ENCODE assay signal across 34 cellular contexts in genomic region chr12:52818376-52818775, GRCh38. TPM values are rescaled to one million over a fixed set of nuclear protein-coding genes. Genes with fewer than 3 reads are reported as not detected.
DNase-seq lines count a peak whose midpoint lies in the region; ATAC-seq and TF ChIP-seq lines count a peak whose summit lies in the region.
"Had no signal": no experiment of that assay in that cellular context is flagged by ENCODE, and none has a peak within 500 bp of the region (broad histone marks: within the 10 kb centered on the region; RNA-seq: fewer than 3 reads in every experiment).

No MANE protein-coding gene starts in this region.

- H3K36me3 ChIP-seq in GM23338 (ENCODE audit: insufficient read depth) = no peaks in the 10 kb centered on the region
- no peaks in the 10 kb centered on the region for H3K36me3 ChIP-seq in parathyroid adenoma (ENCODE audit: control insufficient read depth, insufficient read depth, low read length)
- H3K36me3 ChIP-seq: BLaER1, pancreas, Peyer's patch, right atrium auricular region, thoracic aorta, vagina had no signal

- peaks cover 4% of the 10 kb centered on the region for H3K27me3 Mint-ChIP-seq in GM23338 (ENCODE audit: insufficient read depth, low read depth, poor library complexity)
- H3K27me3 Mint-ChIP-seq: activated CD4-positive, alpha-beta T cell treated with anti-CD3 and anti-CD28 coated beads for 36 hours; activated naive CD4-positive, alpha-beta T cell treated with anti-CD3 and anti-CD28 coated beads, Interleukin-2, amount 50 U/mL, for 24 hours had no signal

- H3K4me1 Mint-ChIP-seq in GM23338 = no peaks in the 10 kb centered on the region

- no peaks in the 10 kb centered on the region for H3K9me3 Mint-ChIP-seq in GM23338
- H3K9me3 Mint-ChIP-seq: activated naive CD4-positive, alpha-beta T cell treated with anti-CD3 and anti-CD28 coated beads, Interleukin-2, amount 50 U/mL, for 24 hours; brain; natural killer cell treated with Interleukin-12 subunit alpha and Interleukin-12 subunit beta and Interleukin-15 and Interleukin-18, amount 100 ng/mL, for 72 hours; stimulated activated naive CD8-positive, alpha-beta T cell treated with anti-CD3 and anti-CD28 coated beads, Interleukin-15, Interleukin-2, amounts not matched to agents 100 ng/mL and 50 ng/mL, for 24 hours had no signal

- DNase-seq in GM23338 (ENCODE audit: low spot score) = no peak
- DNase-seq in NCI-H69 (lab: John Stamatoyannopoulos, UW) = peak; percentile 84
- DNase-seq in NCI-H1048 (lab: John Stamatoyannopoulos, UW) = no peak
- no peak for DNase-seq in erythroblast (lab: John Stamatoyannopoulos, UW)
- DNase-seq: activated CD4-positive, alpha-beta T cell treated with anti-CD3 and anti-CD28 coated beads for 36 hours; activated CD8-positive, alpha-beta memory T cell treated with anti-CD3 and anti-CD28 coated beads for 24 hours; activated T-cell treated with anti-CD3 and anti-CD28 coated beads for 4 hours; amniotic stem cell; dermis blood vessel endothelial cell; H7; NCI-H2107; NCI-H510A; pancreas; Peyer's patch; SW 1271 had no signal

- no peaks in the 10 kb centered on the region for H3K4me1 ChIP-seq in GM23338 (ENCODE audit: insufficient read depth)
- peaks cover 11% of the 10 kb centered on the region for H3K4me1 ChIP-seq in parathyroid adenoma
- H3K4me1 ChIP-seq: BLaER1, pancreas, right atrium auricular region, vagina had no signal

- H4K20me1 ChIP-seq in GM23338 (replicated peaks; ENCODE audit: insufficient read depth) = no peaks in the 10 kb centered on the region
- H4K20me1 ChIP-seq: BLaER1 had no signal

- no peak overlapping the region for H3K9ac ChIP-seq in parathyroid adenoma
- H3K9ac ChIP-seq: BLaER1 had no signal

- H3K4me3 ChIP-seq in GM23338 (no peak overlapping the region), parathyroid adenoma (ENCODE audit: low read depth, low read length) (no peak overlapping the region)
- H3K4me3 ChIP-seq: BLaER1, GM12878, K562, lung, pancreas, Peyer's patch, right atrium auricular region, smooth muscle cell, thoracic aorta, vagina had no signal

- H2AFZ ChIP-seq in GM23338 (peak overlapping the region; percentile 28; the same call in 1 of the 2 replicates), parathyroid adenoma (peak overlapping the region; percentile 50)

- H3F3A ChIP-seq in GM23338 (replicated peaks; ENCODE audit: low read depth) = no peaks in the 10 kb centered on the region

- H3K36me3 Mint-ChIP-seq in GM23338 (ENCODE audit: low read depth) = no peaks in the 10 kb centered on the region
- H3K36me3 Mint-ChIP-seq: activated naive CD4-positive, alpha-beta T cell treated with anti-CD3 and anti-CD28 coated beads, Interleukin-2, amount 50 U/mL, for 24 hours; brain; natural killer cell treated with Interleukin-12 subunit alpha and Interleukin-12 subunit beta and Interleukin-15 and Interleukin-18, amount 100 ng/mL, for 72 hours had no signal

- H3K4me3 Mint-ChIP-seq in GM23338 = no peak overlapping the region
- H3K4me3 Mint-ChIP-seq: activated CD4-positive, alpha-beta T cell treated with anti-CD3 and anti-CD28 coated beads for 36 hours; activated naive CD4-positive, alpha-beta T cell treated with anti-CD3 and anti-CD28 coated beads, Interleukin-2, amount 50 U/mL, for 24 hours; natural killer cell treated with Interleukin-12 subunit alpha and Interleukin-12 subunit beta and Interleukin-15 and Interleukin-18, amount 100 ng/mL, for 72 hours; stimulated activated naive CD8-positive, alpha-beta T cell treated with anti-CD3 and anti-CD28 coated beads, Interleukin-15, Interleukin-2, amounts not matched to agents 100 ng/mL and 50 ng/mL, for 24 hours had no signal

- no peak overlapping the region; the same call in 1 of the 2 replicates for H3K27ac Mint-ChIP-seq in GM23338
- H3K27ac Mint-ChIP-seq: activated CD4-positive, alpha-beta T cell treated with anti-CD3 and anti-CD28 coated beads for 36 hours; activated naive CD4-positive, alpha-beta T cell treated with anti-CD3 and anti-CD28 coated beads, Interleukin-2, amount 50 U/mL, for 24 hours; natural killer cell treated with Interleukin-12 subunit alpha and Interleukin-12 subunit beta and Interleukin-15 and Interleukin-18, amount 100 ng/mL, for 72 hours; stimulated activated naive CD8-positive, alpha-beta T cell treated with anti-CD3 and anti-CD28 coated beads, Interleukin-15, Interleukin-2, amounts not matched to agents 100 ng/mL and 50 ng/mL, for 24 hours had no signal

- ATAC-seq in GM23338 (peak; percentile 31; the same call in 2 of the 3 replicates), esophagus mucosa (peak; percentile 44), GM21723 (IDR thresholded peaks at IDR 0.05; ENCODE audit: unreplicated experiment) (no peak)
- ATAC-seq: GM12878; K562; natural killer cell treated with Interleukin-12 subunit alpha and Interleukin-12 subunit beta and Interleukin-15 and Interleukin-18, amount 100 ng/mL, for 72 hours; pancreas had no signal

- no peaks in the 10 kb centered on the region for H3K79me2 ChIP-seq in GM23338 (replicated peaks; ENCODE audit: insufficient read depth)
- no peaks in the 10 kb centered on the region for H3K79me2 ChIP-seq in parathyroid adenoma

- H3K4me2 ChIP-seq in GM23338 (no peak overlapping the region), parathyroid adenoma (ENCODE audit: low read length) (no peak overlapping the region)
- H3K4me2 ChIP-seq: BLaER1, smooth muscle cell had no signal

- no peak for TF ChIP-seq POLR2A in erythroblast (IDR thresholded peaks at IDR 0.05; ENCODE audit: low read length)

- no peak overlapping the region for H3K27ac ChIP-seq in GM23338 (ENCODE audit: low read depth)
- no peak overlapping the region for H3K27ac ChIP-seq in parathyroid adenoma
- H3K27ac ChIP-seq: BLaER1, pancreas, Peyer's patch, right atrium auricular region, thoracic aorta, vagina had no signal

- H3K27me3 ChIP-seq in GM23338 (ENCODE audit: insufficient read depth) (no peaks in the 10 kb centered on the region), parathyroid adenoma (ENCODE audit: control insufficient read depth, insufficient read depth, low read length) (no peaks in the 10 kb centered on the region)
- H3K27me3 ChIP-seq: BLaER1, pancreas, Peyer's patch, right atrium auricular region, vagina had no signal

- TF ChIP-seq CTCF in GM23338 (conservative IDR thresholded peaks at IDR 0.05; ENCODE audit: low read depth in 2 of 2) (no peak), parathyroid adenoma (IDR thresholded peaks at IDR 0.05) (no peak)

- no peaks in the 10 kb centered on the region for H3K9me3 ChIP-seq in parathyroid adenoma (ENCODE audit: control insufficient read depth, low read length)
- H3K9me3 ChIP-seq: BLaER1, pancreas, Peyer's patch, right atrium auricular region, thoracic aorta, vagina had no signal

- H3K9me2 ChIP-seq in GM23338 (ENCODE audit: insufficient read depth) = no peaks in the 10 kb centered on the region

TF ChIP-seq in GM23338, 12 proteins besides CTCF, POLR2A, EP300 and RAD21 (continues in another document):
- TF ChIP-seq CREB1 (CRISPR knock-in tag; IDR thresholded peaks at IDR 0.05; ENCODE audit: low read depth) (no peak), EZH2phosphoT487 (IDR thresholded peaks at IDR 0.05; ENCODE audit: unreplicated experiment) (no peak), POLR2AphosphoS5 (IDR thresholded peaks at IDR 0.05; ENCODE audit: low read depth) (no peak), ETS1 (IDR thresholded peaks at IDR 0.05) (no peak), JUNB (IDR thresholded peaks at IDR 0.05; ENCODE audit: unreplicated experiment) (no peak)

RNA-seq across cellular contexts. Expression of gene KRT4, which starts 4.5 kb away (rescaled TPM):
- total RNA-seq in GM23338 (2014; rRNA removed; shearing (Covaris generic)) = not detected in 2 replicates
- polyA plus RNA-seq in GM23338 (2016; fragmentation: Nextera tagmentation; extraction: Ambion mirVana) = not detected in 2 replicates
- 1,080 TPM for total RNA-seq in esophagus mucosa
- total RNA-seq: activated CD4-positive, alpha-beta T cell treated with anti-CD3 and anti-CD28 coated beads for 36 hours; dermis blood vessel endothelial cell; frontal cortex; GM12878; H7; K562; M059J; mononuclear cell; natural killer cell treated with Interleukin-12 subunit alpha and Interleukin-12 subunit beta and Interleukin-15 and Interleukin-18, amount 100 ng/mL, for 72 hours; Peyer's patch; right atrium auricular region; smooth muscle cell; thoracic aorta had no signal
- polyA plus RNA-seq: GM12878, K562, smooth muscle cell had no signal

RNA-seq across cellular contexts. Expression of gene KRT79, which starts 15.7 kb away (rescaled TPM):
- total RNA-seq in GM23338 (2014; rRNA removed; shearing (Covaris generic)) = 0.21 TPM in 1 of 2 replicates, not detected in the other
- polyA plus RNA-seq in GM23338 (2016; fragmentation: Nextera tagmentation; extraction: Ambion mirVana) = not detected in 2 replicates
- 0.32 TPM for total RNA-seq in esophagus mucosa
- total RNA-seq: dermis blood vessel endothelial cell; frontal cortex; GM12878; H7; M059J; mononuclear cell; natural killer cell treated with Interleukin-12 subunit alpha and Interleukin-12 subunit beta and Interleukin-15 and Interleukin-18, amount 100 ng/mL, for 72 hours; Peyer's patch; right atrium auricular region; thoracic aorta had no signal
- polyA plus RNA-seq: pancreas had no signal

RNA-seq across cellular contexts. Expression of gene KRT3, which starts 22.5 kb away (rescaled TPM):
- not detected in 2 replicates for total RNA-seq in GM23338 (2014; rRNA removed; shearing (Covaris generic))
- not detected in 2 replicates for polyA plus RNA-seq in GM23338 (2016; fragmentation: Nextera tagmentation; extraction: Ambion mirVana)
- 1.0 TPM for total RNA-seq in esophagus mucosa
- total RNA-seq: activated CD4-positive, alpha-beta T cell treated with anti-CD3 and anti-CD28 coated beads for 36 hours; dermis blood vessel endothelial cell; frontal cortex; GM12878; H7; K562; lung; M059J; mononuclear cell; natural killer cell treated with Interleukin-12 subunit alpha and Interleukin-12 subunit beta and Interleukin-15 and Interleukin-18, amount 100 ng/mL, for 72 hours; pancreas; Peyer's patch; right atrium auricular region; smooth muscle cell; thoracic aorta; vagina had no signal
- polyA plus RNA-seq: AG04450, GM12878, K562, lung, pancreas, smooth muscle cell had no signal

RNA-seq across cellular contexts. Expression of gene KRT78, which starts 30.4 kb away (rescaled TPM):
- not detected in 2 replicates for total RNA-seq in GM23338 (2014; rRNA removed; shearing (Covaris generic))
- not detected in 2 replicates for polyA plus RNA-seq in GM23338 (2016; fragmentation: Nextera tagmentation; extraction: Ambion mirVana)
- 291 TPM for total RNA-seq in esophagus mucosa
- total RNA-seq: activated CD4-positive, alpha-beta T cell treated with anti-CD3 and anti-CD28 coated beads for 36 hours; dermis blood vessel endothelial cell; frontal cortex; GM12878; H7; K562; lung; mononuclear cell; natural killer cell treated with Interleukin-12 subunit alpha and Interleukin-12 subunit beta and Interleukin-15 and Interleukin-18, amount 100 ng/mL, for 72 hours; Peyer's patch; right atrium auricular region; thoracic aorta had no signal
- polyA plus RNA-seq: AG04450, K562 had no signal

RNA-seq across cellular contexts. Expression of gene KRT76, which starts 41.2 kb away (rescaled TPM):
- total RNA-seq in GM23338 (2014; rRNA removed; shearing (Covaris generic)) = not detected in 2 replicates
- polyA plus RNA-seq in GM23338 (2016; fragmentation: Nextera tagmentation; extraction: Ambion mirVana) = not detected in 2 replicates
- total RNA-seq in esophagus mucosa = 0.08 TPM
- total RNA-seq: activated CD4-positive, alpha-beta T cell treated with anti-CD3 and anti-CD28 coated beads for 36 hours; dermis blood vessel endothelial cell; frontal cortex; GM12878; H7; K562; lung; M059J; mononuclear cell; natural killer cell treated with Interleukin-12 subunit alpha and Interleukin-12 subunit beta and Interleukin-15 and Interleukin-18, amount 100 ng/mL, for 72 hours; pancreas; Peyer's patch; right atrium auricular region; smooth muscle cell; thoracic aorta; vagina had no signal
- polyA plus RNA-seq: AG04450, GM12878, K562, lung, pancreas, smooth muscle cell had no signal

Comparison
In these comparisons a context has a peak if more than half of its experiments do, and no peak if none do; other contexts are left out.
1. RNA of gene KRT4, which starts 4.5 kb away (total RNA-seq): 1,080 TPM in esophagus mucosa (single experiment); not detected in GM23338; every median in the first group is over 1,000 times any median in the second.